ENCODE assay signal across 9 cellular contexts in genomic region chr2:191049728-191050639, GRCh38. TPM values are rescaled to one million over a fixed set of nuclear protein-coding genes. Genes with fewer than 3 reads are reported as not detected.
DNase-seq lines count a peak whose midpoint lies in the region; ATAC-seq and TF ChIP-seq lines count a peak whose summit lies in the region.
"Had no signal": no experiment of that assay in that cellular context is flagged by ENCODE, and none has a peak within 500 bp of the region (broad histone marks: within the 10 kb centered on the region; RNA-seq: fewer than 3 reads in every experiment).

No MANE protein-coding gene starts in this region.

- H3K27me3 ChIP-seq in adipocyte (replicated peaks; ENCODE audit: control insufficient read depth, insufficient read depth, low read length) (no peaks in the 10 kb centered on the region), neural cell (ENCODE audit: insufficient read depth, low read depth, low read length) (no peaks in the 10 kb centered on the region)
- no peaks in the 10 kb centered on the region for H3K27me3 ChIP-seq in CD4-positive, alpha-beta T cell (ENCODE audit: control insufficient read depth, insufficient read depth, low read length)

- peak overlapping the region; percentile 52 for H3K4me3 ChIP-seq in adipocyte (ENCODE audit: low read length)
- H3K4me3 ChIP-seq in neural cell (ENCODE audit: low read length): no peak overlapping the region
- H3K4me3 ChIP-seq: SK-N-MC had no signal

- H3K4me1 Mint-ChIP-seq in CD4-positive, alpha-beta T cell (ENCODE audit: low read depth): peaks cover 6% of the 10 kb centered on the region

- POLR2A ChIA-PET in CD4-positive, alpha-beta T cell (lab: Charles Lee): interaction anchor here (1.0 kb wide), 1 partner anchor 26 kb away, joined by 3 read pairs; no protein-coding TSS in a partner anchor

- no peak for TF ChIP-seq RAD21 in neural cell (conservative IDR thresholded peaks at IDR 0.05)

- H3K36me3 Mint-ChIP-seq in CD4-positive, alpha-beta T cell (ENCODE audit: low read depth): peaks cover 4% of the 10 kb centered on the region

- H3K27ac ChIP-seq in neural cell (ENCODE audit: low read length): no peak overlapping the region
- H3K27ac ChIP-seq in CD4-positive, alpha-beta T cell (ENCODE audit: low read depth, low read length): no peak overlapping the region
- H3K27ac ChIP-seq: SK-N-MC had no signal

- H4K20me1 ChIP-seq in neural cell (ENCODE audit: insufficient read depth): no peaks in the 10 kb centered on the region

- H3K36me3 ChIP-seq in adipocyte (ENCODE audit: control insufficient read depth, insufficient read depth, low read length, severe bottlenecking): no peaks in the 10 kb centered on the region
- H3K36me3 ChIP-seq in neural cell (ENCODE audit: insufficient read depth, low read length): no peaks in the 10 kb centered on the region

- H3K4me3 Mint-ChIP-seq in CD4-positive, alpha-beta T cell: no peak overlapping the region
- H3K4me3 Mint-ChIP-seq: neural crest cell had no signal

- no peak overlapping the region for H3K27ac Mint-ChIP-seq in CD4-positive, alpha-beta T cell

- H3K9ac ChIP-seq in adipocyte (ENCODE audit: low read length): peak overlapping the region; percentile 84
- H3K9ac ChIP-seq in neural cell (ENCODE audit: low read length): no peak overlapping the region

- no peak for TF ChIP-seq CTCF in neural cell (IDR thresholded peaks at IDR 0.05; ENCODE audit: poor library complexity, severe bottlenecking)
- no peak for TF ChIP-seq CTCF in CD4-positive, alpha-beta T cell (IDR thresholded peaks at IDR 0.05)

- H3K9me2 ChIP-seq in neural cell (ENCODE audit: insufficient read depth, low read length): no peaks in the 10 kb centered on the region

- H3K4me2 ChIP-seq in neural cell (ENCODE audit: low read length): no peak overlapping the region

- H2AFZ ChIP-seq in neural cell (ENCODE audit: low read depth, low read length): no peak overlapping the region

- peak; percentile 86 for DNase-seq in adipocyte (ENCODE audit: low read depth)
- DNase-seq in CD4-positive, alpha-beta T cell: no peak
- no peak for DNase-seq in activated naive CD4-positive, alpha-beta T cell (lab: John Stamatoyannopoulos, UW)

- no peaks in the 10 kb centered on the region for H3K79me2 ChIP-seq in neural cell (replicated peaks; ENCODE audit: insufficient read depth, low read length)

- H3K27me3 Mint-ChIP-seq in CD4-positive, alpha-beta T cell: no peaks in the 10 kb centered on the region

- H3K4me1 ChIP-seq in adipocyte (ENCODE audit: control insufficient read depth, insufficient read depth, low read length): peaks cover 57% of the 10 kb centered on the region

- no peaks in the 10 kb centered on the region for H3F3A ChIP-seq in neural cell (ENCODE audit: insufficient read depth, low read length, poor library complexity, severe bottlenecking)

- no peaks in the 10 kb centered on the region for H3K9me3 Mint-ChIP-seq in CD4-positive, alpha-beta T cell
- H3K9me3 Mint-ChIP-seq: neural crest cell had no signal

- no peak for TF ChIP-seq EP300 in neural cell (conservative IDR thresholded peaks at IDR 0.05; ENCODE audit: poor library complexity, severe bottlenecking)

- intact Hi-C loops in CD4-positive, alpha-beta T cell (cut with DNase I, micrococcal nuclease): no loop called here

- H3K9me3 ChIP-seq in adipocyte (ENCODE audit: control insufficient read depth, low read length): no peaks in the 10 kb centered on the region
- no peaks in the 10 kb centered on the region for H3K9me3 ChIP-seq in neural cell (ENCODE audit: low read length)
- no peaks in the 10 kb centered on the region for H3K9me3 ChIP-seq in CD4-positive, alpha-beta T cell (ENCODE audit: control insufficient read depth, low read length)

- CTCF ChIA-PET in CD4-positive, alpha-beta T cell (lab: Charles Lee): interaction anchor here (1.1 to 7.6 kb wide), 3 partner anchors 12 to 103 kb away, joined by 3 to 157 read pairs (median 18); partner anchors contain the start of gene STAT4

- ATAC-seq in GM19035 (IDR thresholded peaks at IDR 0.05; ENCODE audit: unreplicated experiment): peak; percentile 47
- peak; percentile 68 for ATAC-seq in HG03108 (IDR thresholded peaks at IDR 0.05; ENCODE audit: unreplicated experiment)
- no peak for ATAC-seq in CD4-positive, alpha-beta T cell (ENCODE audit: poor library complexity)
- no peak for ATAC-seq in GM21528 (IDR thresholded peaks at IDR 0.05; ENCODE audit: low FRiP score, unreplicated experiment)

TF ChIP-seq in neural cell, 6 proteins besides CTCF, POLR2A, EP300 and RAD21:
- TF ChIP-seq POLR2AphosphoS5 (IDR thresholded peaks at IDR 0.05) (no peak), SMC3 (conservative IDR thresholded peaks at IDR 0.05; ENCODE audit: poor library complexity) (no peak), REST (IDR thresholded peaks at IDR 0.05; ENCODE audit: borderline replicate concordance) (peak; percentile 94), EZH2 (IDR thresholded peaks at IDR 0.05; ENCODE audit: borderline replicate concordance, insufficient read depth, low read length, poor library complexity, severe bottlenecking) (no peak), MXI1 (conservative IDR thresholded peaks at IDR 0.05; ENCODE audit: poor library complexity, severe bottlenecking) (no peak)

RNA-seq across cellular contexts. Expression of gene STAT1, which starts 36.0 kb away (rescaled TPM):
- polyA plus RNA-seq in neural cell: 4.2 and 4.9 TPM in 2 replicates
- 10.2 and 14.4 TPM in 2 replicates for polyA minus RNA-seq in neural cell
- 10 to 100 TPM; 56.6 to 57.8 TPM for total RNA-seq in CD4-positive, alpha-beta T cell

Comparison
In these comparisons a context has a peak if more than half of its experiments do, and no peak if none do; other contexts are left out.
1. ATAC-seq: peak in GM19035 (single experiment) and HG03108 (single experiment); none in CD4-positive, alpha-beta T cell (single experiment) and GM21528 (single experiment).